In the genomic region with DNA sequence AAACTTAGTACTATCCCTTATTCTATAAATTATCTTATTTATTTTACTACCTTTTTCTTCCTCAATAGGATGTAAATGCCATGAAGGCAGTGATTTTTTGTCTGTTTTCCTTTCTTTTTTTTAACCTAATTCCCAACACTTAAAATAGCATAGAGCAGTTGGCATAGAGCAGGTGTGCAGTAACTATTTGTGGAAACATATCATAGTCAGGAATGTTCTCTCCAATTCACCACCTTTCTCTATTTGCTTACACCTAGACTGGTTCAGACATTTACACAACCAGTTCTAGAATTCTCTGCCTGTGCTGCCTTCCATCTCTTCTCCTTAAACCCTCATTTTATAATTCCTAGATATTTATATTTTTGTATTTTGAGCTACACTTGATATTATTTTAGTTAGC, we compare ENCODE assay signal across 5 cellular contexts.
"Had no signal": no experiment of that assay in that cellular context is flagged by ENCODE, and none has a peak within 500 bp of the region (broad histone marks: within the 10 kb centered on the region; RNA-seq: fewer than 3 reads in every experiment).

No MANE protein-coding gene starts in this region.

- H3K4me1 Mint-ChIP-seq: GM23338, H9 had no signal

- H3K9me3 Mint-ChIP-seq: GM23338, H9 had no signal

- H3K4me3 Mint-ChIP-seq: GM23338, H9 had no signal

- DNase-seq: H9, HCEC 1CT, IMR-90 had no signal

- ATAC-seq: GM23338, K562 had no signal

- H3K27ac Mint-ChIP-seq: GM23338, H9 had no signal
